10 cellular contexts compared by ENCODE assay signal in genomic region chr9:34381323-34381722, GRCh38. TPM values are rescaled to one million over a fixed set of nuclear protein-coding genes. Genes with fewer than 3 reads are reported as not detected.
DNase-seq lines count a peak whose midpoint lies in the region; ATAC-seq and TF ChIP-seq lines count a peak whose summit lies in the region.
"Had no signal": no experiment of that assay in that cellular context is flagged by ENCODE, and none has a peak within 500 bp of the region (broad histone marks: within the 10 kb centered on the region; RNA-seq: fewer than 3 reads in every experiment).

No MANE protein-coding gene starts in this region.

- no peaks in the 10 kb centered on the region for H3K36me3 Mint-ChIP-seq in CD8-positive, alpha-beta memory T cell

- 9 to 45% methylated on average over 7 to 13 of the region's 17 CpGs for WGBS in esophagus squamous epithelium, 2 donors

- no peaks in the 10 kb centered on the region for H3K9me3 ChIP-seq in CD8-positive, alpha-beta memory T cell (ENCODE audit: low read length)
- no peaks in the 10 kb centered on the region for H3K9me3 ChIP-seq in esophagus squamous epithelium
- no peaks in the 10 kb centered on the region for H3K9me3 ChIP-seq in neuron (ENCODE audit: low read length)
- H3K9me3 ChIP-seq: body of pancreas, tibial nerve had no signal

- H2AFZ ChIP-seq in neuron (ENCODE audit: low read depth, low read length), result peak overlapping the region; percentile 3

- intact Hi-C loops in esophagus squamous epithelium (cut with DNase I), result no loop called here

- no peaks in the 10 kb centered on the region for H3K36me3 ChIP-seq in CD8-positive, alpha-beta memory T cell (ENCODE audit: insufficient read depth, low read length)
- H3K36me3 ChIP-seq in esophagus squamous epithelium (no peaks in the 10 kb centered on the region), neuron (ENCODE audit: insufficient read depth, low read length) (no peaks in the 10 kb centered on the region)
- H3K36me3 ChIP-seq: tibial nerve had no signal

- peak overlapping the region in 5 of 8 donors; percentile 35 to 80 (median 60) for H3K27ac Mint-ChIP-seq in CD8-positive, alpha-beta memory T cell

- peaks cover 27 to 40% (median 32%) of the 10 kb centered on the region in 3 donors for H3K4me1 Mint-ChIP-seq in CD8-positive, alpha-beta memory T cell

- H3K27me3 Mint-ChIP-seq in CD8-positive, alpha-beta memory T cell, result peaks cover 0 to 2% of the 10 kb centered on the region in 2 donors

- peaks cover 28% of the 10 kb centered on the region for H3K4me1 ChIP-seq in CD8-positive, alpha-beta memory T cell (ENCODE audit: insufficient read depth, low read length)
- H3K4me1 ChIP-seq in esophagus squamous epithelium, result peaks cover 22 to 40% (median 23%) of the 10 kb centered on the region in 3 donors
- H3K4me1 ChIP-seq in neuron (ENCODE audit: insufficient read depth, low read length), result peaks cover 15% of the 10 kb centered on the region

- POLR2A ChIA-PET in CD8-positive, alpha-beta memory T cell (lab: Charles Lee), result interaction anchor here (0.6 kb wide), 1 partner anchor 205 kb away, joined by 4 read pairs; no protein-coding TSS in a partner anchor

- H3K27ac ChIP-seq in CD8-positive, alpha-beta memory T cell (ENCODE audit: low read depth, low read length), result no peak overlapping the region
- H3K27ac ChIP-seq in esophagus squamous epithelium, result peak overlapping the region in 3 of 4 donors; percentile 64 to 76 (median 69)

- no peak for TF ChIP-seq POLR2A in esophagus squamous epithelium (IDR thresholded peaks at IDR 0.05)

- DNase-seq in CD8-positive, alpha-beta memory T cell, result peak in 3 of 5 donors; percentile 24 to 54 (median 45)
- DNase-seq in NCI-H2227 treated with DMSO at 0.1 percent for 48 hours (lab: John Stamatoyannopoulos, UW) (peak; percentile 14), esophagus squamous epithelium (lab: John Stamatoyannopoulos, UW) (no peak), T1000 (lab: John Stamatoyannopoulos, UW) (no peak), NCI-H2171 treated with DMSO at 0.1 percent for 48 hours (lab: John Stamatoyannopoulos, UW) (no peak)

- CTCF ChIA-PET in CD8-positive, alpha-beta memory T cell (lab: Charles Lee), result interaction anchor here (1.1 to 9.8 kb wide), 2 partner anchors 23 to 48 kb away, joined by 4 to 73 read pairs; no protein-coding TSS in a partner anchor

- no peak for TF ChIP-seq CTCF in esophagus squamous epithelium (IDR thresholded peaks at IDR 0.05)

- no peaks in the 10 kb centered on the region for H3K9me3 Mint-ChIP-seq in CD8-positive, alpha-beta memory T cell

- H3K4me3 Mint-ChIP-seq in CD8-positive, alpha-beta memory T cell, result peak overlapping the region; percentile 79 to 94 (median 87)

- H3K4me3 ChIP-seq in CD8-positive, alpha-beta memory T cell (ENCODE audit: low read length), result peak overlapping the region; percentile 68
- H3K4me3 ChIP-seq in esophagus squamous epithelium (peak overlapping the region; percentile 30 to 72 (median 56)), neuron (ENCODE audit: low read length) (peak overlapping the region; percentile 44)
- H3K4me3 ChIP-seq: body of pancreas had no signal

- H3K27me3 ChIP-seq in CD8-positive, alpha-beta memory T cell (ENCODE audit: insufficient read depth, low read length, poor library complexity, severe bottlenecking), result no peaks in the 10 kb centered on the region
- H3K27me3 ChIP-seq in esophagus squamous epithelium (no peaks in the 10 kb centered on the region), neuron (ENCODE audit: insufficient read depth, low read length) (peaks cover 27% of the 10 kb centered on the region)
- H3K27me3 ChIP-seq: body of pancreas, tibial nerve had no signal

- no peak for ATAC-seq in GM18519 (IDR thresholded peaks at IDR 0.05; ENCODE audit: low FRiP score, unreplicated experiment)
- no peak for ATAC-seq in GM21515 (IDR thresholded peaks at IDR 0.05; ENCODE audit: unreplicated experiment)

RNA-seq across cellular contexts. Expression of gene MYORG, which starts 4.6 kb away (rescaled TPM):
- total RNA-seq in CD8-positive, alpha-beta memory T cell, result 1 to 10 TPM; 2.3 to 2.4 TPM
- 0.67 TPM for polyA plus RNA-seq in CD8-positive, alpha-beta memory T cell
- total RNA-seq in esophagus squamous epithelium, result 1 to 10 TPM; 5.3 to 8.8 (median 5.4) TPM

RNA-seq across cellular contexts. Expression of gene NUDT2, which starts 52.0 kb away (rescaled TPM):
- 10 to 100 TPM; 27.9 to 30.4 TPM for total RNA-seq in CD8-positive, alpha-beta memory T cell
- polyA plus RNA-seq in CD8-positive, alpha-beta memory T cell, result 24.6 TPM
- 10 to 100 TPM in 3 of 4 donors, 1 to 10 TPM in 1; 9.2 to 29.3 (median 17.8) TPM for total RNA-seq in esophagus squamous epithelium

RNA-seq across cellular contexts. Expression of gene KIF24, which starts 52.3 kb away (rescaled TPM):
- total RNA-seq in CD8-positive, alpha-beta memory T cell, result 1 to 10 TPM; 6.0 to 6.7 TPM
- polyA plus RNA-seq in CD8-positive, alpha-beta memory T cell, result not detected
- total RNA-seq in esophagus squamous epithelium, result 1 to 10 TPM; 1.5 to 2.9 (median 1.6) TPM

Comparison
In these comparisons a context has a peak if more than half of its experiments do, and no peak if none do; other contexts are left out.
1. DNase-seq: peak in CD8-positive, alpha-beta memory T cell (3 of 5) and NCI-H2227 treated with DMSO at 0.1 percent for 48 hours (single experiment); none in esophagus squamous epithelium (single experiment), T1000 (single experiment) and NCI-H2171 treated with DMSO at 0.1 percent for 48 hours (single experiment).
2. Peak in every context shown above with its lines, with median percentiles within 50 percentile points of each other: H3K4me3 ChIP-seq.